37 cellular contexts compared by ENCODE assay signal in genomic region chr2:26733343-26733742, GRCh38. TPM values are rescaled to one million over a fixed set of nuclear protein-coding genes. Genes with fewer than 3 reads are reported as not detected.
"Had no signal": no experiment of that assay in that cellular context is flagged by ENCODE, and none has a peak within 500 bp of the region (broad histone marks: within the 10 kb centered on the region; RNA-seq: fewer than 3 reads in every experiment).

No MANE protein-coding gene starts in this region.

- H3K9me3 Mint-ChIP-seq: activated CD4-positive, alpha-beta memory T cell treated with anti-CD3 and anti-CD28 coated beads, Interleukin-2, amount 10 ng/mL, durations not matched to agents 7 days and 5 days; activated CD4-positive, alpha-beta T cell treated with anti-CD3 and anti-CD28 coated beads, Interleukin-2, amount 10 ng/mL, durations not matched to agents 7 days and 5 days; activated naive CD4-positive, alpha-beta T cell treated with anti-CD3 and anti-CD28 coated beads for 36 hours; activated naive CD4-positive, alpha-beta T cell treated with anti-CD3 and anti-CD28 coated beads, Interleukin-2, amount 50 U/mL, for 24 hours; activated naive CD8-positive, alpha-beta T cell treated with anti-CD3 and anti-CD28 coated beads for 36 hours; activated naive CD8-positive, alpha-beta T cell treated with anti-CD3 and anti-CD28 coated beads, Interleukin-2, amount 50 U/mL, for 24 hours; activated T-cell treated with anti-CD3 and anti-CD28 coated beads, Interleukin-2, amount 50 U/mL, for 24 hours; activated T-helper 17 cell treated with anti-CD3 and anti-CD28 coated beads, Interleukin-2, amount 50 U/mL, for 72 hours; T-helper 2 cell treated with Interferon-gamma antibody and Interleukin-4, amounts not matched to agents 5 μg/mL and 100 μg/mL, for 36 hours; WTC11 had no signal

- DNase-seq: activated CD4-positive, alpha-beta memory T cell treated with anti-CD3 and anti-CD28 coated beads, Interleukin-2, amount 10 ng/mL, durations not matched to agents 7 days and 5 days; activated CD4-positive, alpha-beta T cell treated with anti-CD3 and anti-CD28 coated beads for 1 hour; activated CD4-positive, alpha-beta T cell treated with anti-CD3 and anti-CD28 coated beads for 4 hours; activated CD4-positive, alpha-beta T cell treated with anti-CD3 and anti-CD28 coated beads, Interleukin-2, amount 10 ng/mL, durations not matched to agents 7 days and 5 days; activated CD4-positive, alpha-beta T cell treated with anti-CD3 and anti-CD28 coated beads, Interleukin-2, amount 50 U/mL, for 4 hours; activated CD8-positive, alpha-beta memory T cell treated with anti-CD3 and anti-CD28 coated beads, Interleukin-2, amount 50 U/mL, for 48 hours; activated effector memory CD4-positive, alpha-beta T cell treated with Interleukin-2 at 50 U/mL for 16 hours; activated gamma-delta T cell treated with Interleukin-2 at 50 U/mL for 16 hours; activated naive CD4-positive, alpha-beta T cell treated with anti-CD3 and anti-CD28 coated beads for 36 hours; activated naive CD8-positive, alpha-beta T cell treated with anti-CD3 and anti-CD28 coated beads for 36 hours; activated naive CD8-positive, alpha-beta T cell treated with anti-CD3 and anti-CD28 coated beads, Interleukin-2, amount 50 U/mL, for 24 hours; activated T-cell treated with anti-CD3 and anti-CD28 coated beads for 4 hours; activated T-cell treated with anti-CD3 and anti-CD28 coated beads, Interleukin-2, amount 50 U/mL, for 24 hours; central memory CD4-positive, alpha-beta T cell; cerebellar nuclear complex; colonic mucosa; effector CD8-positive, alpha-beta T cell; esophagus squamous epithelium; foreskin fibroblast; head of caudate nucleus; T-helper 1 cell; T-helper 17 cell; T1000 had no signal

- H3K4me1 ChIP-seq: ascending aorta, breast epithelium, colonic mucosa, esophagus squamous epithelium had no signal

- H3K36me3 Mint-ChIP-seq: activated naive CD4-positive, alpha-beta T cell treated with anti-CD3 and anti-CD28 coated beads, Interleukin-2, amount 50 U/mL, for 24 hours; activated naive CD8-positive, alpha-beta T cell treated with anti-CD3 and anti-CD28 coated beads for 36 hours; brain; WTC11 had no signal

- H3K27ac Mint-ChIP-seq: activated CD4-positive, alpha-beta memory T cell treated with anti-CD3 and anti-CD28 coated beads, Interleukin-2, amount 10 ng/mL, durations not matched to agents 7 days and 5 days; activated CD4-positive, alpha-beta T cell treated with anti-CD3 and anti-CD28 coated beads, Interleukin-2, amount 10 ng/mL, durations not matched to agents 7 days and 5 days; activated naive CD4-positive, alpha-beta T cell treated with anti-CD3 and anti-CD28 coated beads for 36 hours; activated naive CD4-positive, alpha-beta T cell treated with anti-CD3 and anti-CD28 coated beads, Interleukin-2, amount 50 U/mL, for 24 hours; activated naive CD8-positive, alpha-beta T cell treated with anti-CD3 and anti-CD28 coated beads for 36 hours; activated naive CD8-positive, alpha-beta T cell treated with anti-CD3 and anti-CD28 coated beads, Interleukin-2, amount 50 U/mL, for 24 hours; activated T-cell treated with anti-CD3 and anti-CD28 coated beads, Interleukin-2, amount 50 U/mL, for 24 hours; activated T-helper 17 cell treated with anti-CD3 and anti-CD28 coated beads, Interleukin-2, amount 50 U/mL, for 72 hours; T-helper 17 cell; T-helper 2 cell treated with Interferon-gamma antibody and Interleukin-4, amounts not matched to agents 5 μg/mL and 100 μg/mL, for 36 hours; WTC11 had no signal

- ATAC-seq: activated naive CD8-positive, alpha-beta T cell treated with anti-CD3 and anti-CD28 coated beads, Interleukin-2, amount 50 U/mL, for 24 hours; activated T-helper 17 cell treated with anti-CD3 and anti-CD28 coated beads, Interleukin-2, amount 50 U/mL, for 72 hours; T-helper 17 cell; WTC11 had no signal

- H3K36me3 ChIP-seq: ascending aorta, breast epithelium, cardiac muscle cell, colonic mucosa, esophagus squamous epithelium had no signal

- H3K4me1 Mint-ChIP-seq: activated CD4-positive, alpha-beta memory T cell treated with anti-CD3 and anti-CD28 coated beads, Interleukin-2, amount 10 ng/mL, durations not matched to agents 7 days and 5 days; activated CD4-positive, alpha-beta T cell treated with anti-CD3 and anti-CD28 coated beads, Interleukin-2, amount 10 ng/mL, durations not matched to agents 7 days and 5 days; activated naive CD4-positive, alpha-beta T cell treated with anti-CD3 and anti-CD28 coated beads, Interleukin-2, amount 50 U/mL, for 24 hours; activated naive CD8-positive, alpha-beta T cell treated with anti-CD3 and anti-CD28 coated beads for 36 hours; activated naive CD8-positive, alpha-beta T cell treated with anti-CD3 and anti-CD28 coated beads, Interleukin-2, amount 50 U/mL, for 24 hours; activated T-helper 17 cell treated with anti-CD3 and anti-CD28 coated beads, Interleukin-2, amount 50 U/mL, for 72 hours; WTC11 had no signal

- H3K9me3 ChIP-seq: ascending aorta, breast epithelium, colonic mucosa, esophagus squamous epithelium had no signal

- H3K27me3 Mint-ChIP-seq: brain had no signal

- FAIRE-seq: endometrium, endothelial cell of umbilical vein, frontal cortex had no signal

- H3K27ac ChIP-seq: ascending aorta, breast epithelium, cardiac muscle cell, colonic mucosa, epithelial cell of prostate, esophagus squamous epithelium, VCaP had no signal

- H3K27me3 ChIP-seq: ascending aorta, breast epithelium, cardiac muscle cell, colonic mucosa had no signal

- H3K4me3 ChIP-seq: ascending aorta, breast epithelium, cardiac muscle cell, colonic mucosa, esophagus squamous epithelium had no signal

- H3K4me3 Mint-ChIP-seq: activated CD4-positive, alpha-beta memory T cell treated with anti-CD3 and anti-CD28 coated beads, Interleukin-2, amount 10 ng/mL, durations not matched to agents 7 days and 5 days; activated CD4-positive, alpha-beta T cell treated with anti-CD3 and anti-CD28 coated beads, Interleukin-2, amount 10 ng/mL, durations not matched to agents 7 days and 5 days; activated naive CD4-positive, alpha-beta T cell treated with anti-CD3 and anti-CD28 coated beads for 36 hours; activated naive CD4-positive, alpha-beta T cell treated with anti-CD3 and anti-CD28 coated beads, Interleukin-2, amount 50 U/mL, for 24 hours; activated naive CD8-positive, alpha-beta T cell treated with anti-CD3 and anti-CD28 coated beads for 36 hours; activated naive CD8-positive, alpha-beta T cell treated with anti-CD3 and anti-CD28 coated beads, Interleukin-2, amount 50 U/mL, for 24 hours; activated T-cell treated with anti-CD3 and anti-CD28 coated beads, Interleukin-2, amount 50 U/mL, for 24 hours; activated T-helper 17 cell treated with anti-CD3 and anti-CD28 coated beads, Interleukin-2, amount 50 U/mL, for 72 hours; brain; T-helper 17 cell; T-helper 2 cell treated with Interferon-gamma antibody and Interleukin-4, amounts not matched to agents 5 μg/mL and 100 μg/mL, for 36 hours; WTC11 had no signal

RNA-seq across cellular contexts. Expression of gene KCNK3, which starts 40.8 kb away (rescaled TPM):
- total RNA-seq: activated CD4-positive, alpha-beta memory T cell treated with anti-CD3 and anti-CD28 coated beads, Interleukin-2, amount 10 ng/mL, durations not matched to agents 7 days and 5 days; activated CD4-positive, alpha-beta T cell treated with anti-CD3 and anti-CD28 coated beads, Interleukin-2, amount 10 ng/mL, durations not matched to agents 7 days and 5 days; activated naive CD4-positive, alpha-beta T cell treated with anti-CD3 and anti-CD28 coated beads for 36 hours; activated naive CD8-positive, alpha-beta T cell treated with anti-CD3 and anti-CD28 coated beads for 36 hours; activated T-helper 17 cell treated with anti-CD3 and anti-CD28 coated beads, Interleukin-2, amount 50 U/mL, for 72 hours; dermis microvascular lymphatic vessel endothelial cell; endothelial cell of umbilical vein; T-helper 17 cell had no signal
- polyA plus RNA-seq: endothelial cell of umbilical vein had no signal

RNA-seq across cellular contexts. Expression of gene CENPA, which starts 52.5 kb away (rescaled TPM):
- total RNA-seq: ascending aorta had no signal
